In genomic region chr3:14425574-14426304, GRCh38 we compare ENCODE assay signal across 1 cellular context.
TF ChIP-seq lines count a peak whose summit lies in the region.

No MANE protein-coding gene starts in this region.

TF ChIP-seq in K562, 482 proteins besides CTCF, POLR2A, EP300 and RAD21 (continued from another document):
- 0 out of 6 replicates have a peak, but pooled peaks of 1 of the 3 experiments have one; percentile 12 for TF ChIP-seq ZBTB11 (CRISPR knock-in tag; IDR thresholded peaks at IDR 0.05)
- TF ChIP-seq ZBTB17 (CRISPR knock-in tag; IDR thresholded peaks at IDR 0.05) = 0 out of 2 replicates have a peak, but pooled peaks have one; percentile 33
- peak; percentile 49; the same call in 1 of the 2 replicates for TF ChIP-seq ZBTB33 (CRISPR knock-in tag; IDR thresholded peaks at IDR 0.05)
- no peak for TF ChIP-seq CHD1 (IDR thresholded peaks at IDR 0.05; ENCODE audit: low read length)
